ENCODE assay signal across 17 cellular contexts in genomic region chr7:148379693-148380092, GRCh38.
DNase-seq lines count a peak whose midpoint lies in the region; ATAC-seq and TF ChIP-seq lines count a peak whose summit lies in the region.
"Had no signal": no experiment of that assay in that cellular context is flagged by ENCODE, and none has a peak within 500 bp of the region (broad histone marks: within the 10 kb centered on the region; RNA-seq: fewer than 3 reads in every experiment).

No MANE protein-coding gene starts in this region.

- 82% methylated on average over 9 of the region's 10 CpGs for WGBS in esophagus muscularis mucosa

- peaks cover 11% of the 10 kb centered on the region for H3K4me1 ChIP-seq in GM23338 (ENCODE audit: insufficient read depth)
- peaks cover 0 to 20% (median 13%) of the 10 kb centered on the region in 4 donors for H3K4me1 ChIP-seq in esophagus muscularis mucosa

- DNase-seq in GM23338 (ENCODE audit: low spot score) (peak; percentile 45), WERI-Rb-1 (no peak), esophagus muscularis mucosa (ENCODE audit: extremely low spot score) (peak; percentile 62), neural crest cell (ENCODE audit: low read depth, low spot score) (no peak), CD1c-positive myeloid dendritic cell (ENCODE audit: extremely low spot score) (no peak)
- DNase-seq: C1 segment of cervical spinal cord; CD4-positive, alpha-beta memory T cell; COR-L47; DMS153; DMS79 treated with DMSO at 0.1 percent for 48 hours; EL had no signal

- 0 out of 2 replicates have a peak overlapping the region, but pooled peaks have one; percentile 24 for H3K27ac ChIP-seq in GM23338 (ENCODE audit: low read depth)
- peak overlapping the region; percentile 87 for H3K27ac ChIP-seq in WERI-Rb-1
- H3K27ac ChIP-seq in esophagus muscularis mucosa (replicated peaks in 1 of 4) = peak overlapping the region in 2 of 4 donors; percentile 24 to 55
- H3K27ac ChIP-seq: KMS-11 had no signal

- H3K27ac Mint-ChIP-seq in GM23338 (peak overlapping the region; percentile 87), neural crest cell (ENCODE audit: unreplicated experiment) (peak overlapping the region; percentile 86)
- H3K27ac Mint-ChIP-seq: B cell; CD4-positive, alpha-beta memory T cell had no signal

- no peak overlapping the region for H3K4me3 Mint-ChIP-seq in GM23338
- H3K4me3 Mint-ChIP-seq in neural crest cell = no peak overlapping the region
- H3K4me3 Mint-ChIP-seq: B cell; CD4-positive, alpha-beta memory T cell; IgD-negative memory B cell had no signal

- no peak for TF ChIP-seq POLR2A in esophagus muscularis mucosa (IDR thresholded peaks at IDR 0.05; ENCODE audit: low read depth)

- ATAC-seq in GM23338 = peak; percentile 56
- ATAC-seq in GM21390 (IDR thresholded peaks at IDR 0.05; ENCODE audit: unreplicated experiment) = no peak
- ATAC-seq in HG03521 (IDR thresholded peaks at IDR 0.05; ENCODE audit: unreplicated experiment) = no peak
- ATAC-seq in HG03432 (IDR thresholded peaks at IDR 0.05; ENCODE audit: unreplicated experiment) = no peak

- peaks cover 29% of the 10 kb centered on the region for H3K36me3 Mint-ChIP-seq in GM23338 (ENCODE audit: low read depth)
- peaks cover 3% of the 10 kb centered on the region for H3K36me3 Mint-ChIP-seq in neural crest cell (ENCODE audit: low read depth)
- H3K36me3 Mint-ChIP-seq: CD4-positive, alpha-beta memory T cell had no signal

- no peaks in the 10 kb centered on the region for H4K20me1 ChIP-seq in GM23338 (replicated peaks; ENCODE audit: insufficient read depth)

- intact Hi-C loops in esophagus muscularis mucosa (cut with DNase I) = no loop called here

- no peak for TF ChIP-seq EP300 in esophagus muscularis mucosa (IDR thresholded peaks at IDR 0.05)

- TF ChIP-seq CTCF in GM23338 (conservative IDR thresholded peaks at IDR 0.05; ENCODE audit: low read depth in 2 of 2) (no peak), WERI-Rb-1 (IDR thresholded peaks at IDR 0.05; ENCODE audit: low read depth, low read length) (no peak), esophagus muscularis mucosa (IDR thresholded peaks at IDR 0.05) (no peak), neural crest cell (conservative IDR thresholded peaks at IDR 0.05) (no peak)

- H3K36me3 ChIP-seq in GM23338 (ENCODE audit: insufficient read depth) (no peaks in the 10 kb centered on the region; the same call in 1 of the 2 replicates), WERI-Rb-1 (peaks cover 12% of the 10 kb centered on the region), esophagus muscularis mucosa (no peaks in the 10 kb centered on the region)

- H3K4me3 ChIP-seq in GM23338 (no peak overlapping the region), WERI-Rb-1 (ENCODE audit: low read depth, low read length) (no peak overlapping the region), esophagus muscularis mucosa (no peak overlapping the region)

- no peaks in the 10 kb centered on the region for H3K9me2 ChIP-seq in GM23338 (ENCODE audit: insufficient read depth)

- H2AFZ ChIP-seq in GM23338 = no peak overlapping the region

- no peaks in the 10 kb centered on the region for H3F3A ChIP-seq in GM23338 (replicated peaks; ENCODE audit: low read depth)

- no peaks in the 10 kb centered on the region for H3K27me3 ChIP-seq in GM23338 (ENCODE audit: insufficient read depth)
- H3K27me3 ChIP-seq in WERI-Rb-1 (ENCODE audit: insufficient read depth, low read depth, severe bottlenecking) = no peaks in the 10 kb centered on the region
- no peaks in the 10 kb centered on the region for H3K27me3 ChIP-seq in esophagus muscularis mucosa

- H3K79me2 ChIP-seq in GM23338 (replicated peaks; ENCODE audit: insufficient read depth) = no peaks in the 10 kb centered on the region

- peaks cover 6% of the 10 kb centered on the region for H3K9me3 Mint-ChIP-seq in GM23338
- H3K9me3 Mint-ChIP-seq in neural crest cell = no peaks in the 10 kb centered on the region
- H3K9me3 Mint-ChIP-seq: CD4-positive, alpha-beta memory T cell; IgD-negative memory B cell had no signal

- 0 out of 2 replicates have a peak overlapping the region, but pooled peaks have one; percentile 3 for H3K4me2 ChIP-seq in GM23338
- H3K4me2 ChIP-seq: KMS-11 had no signal

- H3K9me3 ChIP-seq in WERI-Rb-1 (ENCODE audit: severe bottlenecking) (peaks cover 2% of the 10 kb centered on the region), esophagus muscularis mucosa (no peaks in the 10 kb centered on the region)

- H3K27me3 Mint-ChIP-seq in GM23338 (ENCODE audit: insufficient read depth, low read depth, poor library complexity) (no peaks in the 10 kb centered on the region), neural crest cell (ENCODE audit: low read depth) (no peaks in the 10 kb centered on the region)
- H3K27me3 Mint-ChIP-seq: B cell, IgD-negative memory B cell had no signal

- H3K4me1 Mint-ChIP-seq in GM23338 (peaks cover 11% of the 10 kb centered on the region), neural crest cell (peaks cover 25% of the 10 kb centered on the region)
- H3K4me1 Mint-ChIP-seq: B cell; CD4-positive, alpha-beta memory T cell had no signal

TF ChIP-seq in GM23338, 12 proteins besides CTCF, POLR2A, EP300 and RAD21 (continues in another document):
- TF ChIP-seq CREB1 (CRISPR knock-in tag; IDR thresholded peaks at IDR 0.05; ENCODE audit: low read depth) (no peak), REST (IDR thresholded peaks at IDR 0.05; ENCODE audit: unreplicated experiment) (no peak), EZH2phosphoT487 (IDR thresholded peaks at IDR 0.05; ENCODE audit: unreplicated experiment) (no peak), ZNF114 (CRISPR knock-in tag; IDR thresholded peaks at IDR 0.05) (no peak), ZNF331 (CRISPR knock-in tag; IDR thresholded peaks at IDR 0.05; ENCODE audit: low read depth) (no peak), NANOG (IDR thresholded peaks at IDR 0.05; ENCODE audit: borderline replicate concordance) (no peak), STAT1 (IDR thresholded peaks at IDR 0.05; ENCODE audit: unreplicated experiment) (no peak), JUNB (IDR thresholded peaks at IDR 0.05; ENCODE audit: unreplicated experiment) (no peak), EZH2 (IDR thresholded peaks at IDR 0.05; ENCODE audit: low read depth, unreplicated experiment) (no peak), POLR2AphosphoS5 (IDR thresholded peaks at IDR 0.05; ENCODE audit: low read depth) (no peak)

Comparison
In these comparisons a context has a peak if more than half of its experiments do, and no peak if none do; other contexts are left out.
1. DNase-seq: peak in GM23338 (single experiment) and esophagus muscularis mucosa (single experiment); none in WERI-Rb-1 (single experiment), neural crest cell (single experiment) and CD1c-positive myeloid dendritic cell (single experiment).